ENCODE assay signal across 13 cellular contexts in genomic region chr1:235741294-235741693, GRCh38.
DNase-seq lines count a peak whose midpoint lies in the region; ATAC-seq and TF ChIP-seq lines count a peak whose summit lies in the region.
"Had no signal": no experiment of that assay in that cellular context is flagged by ENCODE, and none has a peak within 500 bp of the region (broad histone marks: within the 10 kb centered on the region; RNA-seq: fewer than 3 reads in every experiment).

No MANE protein-coding gene starts in this region.

- intact Hi-C loops in mammary epithelial cell (cut with micrococcal nuclease) (no loop called here), tibial artery (cut with DNase I; ENCODE audit: low total_unique reads) (no loop called here)

- CTCF ChIA-PET in mammary epithelial cell (lab: Charles Lee; ENCODE audit: low non-redundant PET), result no interaction called here

- no TSS peak for BruUV-seq in mammary epithelial cell (replicated peaks; lab: Mats Ljungman, UMichigan)

- peaks cover 8% of the 10 kb centered on the region for H3K4me1 ChIP-seq in mammary epithelial cell (ENCODE audit: insufficient read depth, low read length)
- H3K4me1 ChIP-seq in tibial artery, result peaks cover 0 to 4% (median 0%) of the 10 kb centered on the region in 4 donors
- H3K4me1 ChIP-seq: prostate gland, transverse colon had no signal

- peak overlapping the region; percentile 54 for H2AFZ ChIP-seq in mammary epithelial cell (ENCODE audit: low read depth, low read length)

- dilution Hi-C loops in mammary epithelial cell (cut with HindIII; ENCODE audit: low sequenced_read_pairs), result no loop called here

- H3K27ac ChIP-seq in mammary epithelial cell (ENCODE audit: insufficient read depth, low read depth, low read length), result peak overlapping the region; percentile 40
- H3K27ac ChIP-seq in tibial artery, result no peak overlapping the region
- H3K27ac ChIP-seq: prostate gland, transverse colon had no signal

- H3K79me2 ChIP-seq in mammary epithelial cell (ENCODE audit: insufficient read depth, low read length), result no peaks in the 10 kb centered on the region

- no peaks in the 10 kb centered on the region for H4K20me1 ChIP-seq in mammary epithelial cell (ENCODE audit: insufficient read depth, low read length)

- ATAC-seq in GM19452 (IDR thresholded peaks at IDR 0.05; ENCODE audit: unreplicated experiment), result no peak

- H3K36me3 ChIP-seq in mammary epithelial cell (ENCODE audit: insufficient read depth, low read length) (peaks cover 10% of the 10 kb centered on the region), tibial artery (peaks cover 33 to 56% (median 38%) of the 10 kb centered on the region in 3 donors)
- H3K36me3 ChIP-seq: prostate gland had no signal

- peak overlapping the region; percentile 69 for H3K4me2 ChIP-seq in mammary epithelial cell (ENCODE audit: insufficient read depth, low read depth, low read length)

- DNase-seq in ACHN (peak; percentile 80), HT1080 (ENCODE audit: low read depth) (peak; percentile 69), mammary epithelial cell (no peak), kidney glomerular epithelial cell (lab: John Stamatoyannopoulos, UW) (peak; percentile 59), tibial artery (no peak), activated gamma-delta T cell treated with Interleukin-2 at 50 U/mL for 16 hours (no peak), NCI-H2171 treated with DMSO at 0.1 percent for 48 hours (lab: John Stamatoyannopoulos, UW) (no peak)
- DNase-seq: activated effector memory CD4-positive, alpha-beta T cell treated with anti-CD3 and anti-CD28 coated beads, Interleukin-2, amount 50 U/mL, for 16 hours; central memory CD4-positive, alpha-beta T cell; T-helper 9 cell; transverse colon had no signal

- H3K4me3 ChIP-seq in mammary epithelial cell (replicated peaks in 1 of 3; ENCODE audit: insufficient read depth in 1 of 3, low read depth in 2 of 3, low read length in 3 of 3) (no peak overlapping the region), tibial artery (no peak overlapping the region)
- H3K4me3 ChIP-seq: prostate gland, transverse colon had no signal

- H3K9me3 ChIP-seq in mammary epithelial cell (replicated peaks; ENCODE audit: insufficient read depth, low read length) (no peaks in the 10 kb centered on the region), tibial artery (no peaks in the 10 kb centered on the region)
- H3K9me3 ChIP-seq: prostate gland, transverse colon had no signal

- H3K27me3 ChIP-seq in mammary epithelial cell (ENCODE audit: insufficient read depth, low read length), result no peaks in the 10 kb centered on the region
- no peaks in the 10 kb centered on the region for H3K27me3 ChIP-seq in tibial artery
- H3K27me3 ChIP-seq: transverse colon had no signal

- WGBS in mammary epithelial cell (ENCODE audit: low coverage, missing lambda C conversion rate), result 3% methylated on average over 5 of the region's 5 CpGs

- TF ChIP-seq CTCF in mammary epithelial cell (conservative IDR thresholded peaks at IDR 0.05 in 1 of 2, IDR thresholded peaks at IDR 0.05 in 1 of 2; ENCODE audit: extremely low read depth in 1 of 2, insufficient read depth in 1 of 2, low read depth in 1 of 2, low read length in 2 of 2) (no peak), tibial artery (IDR thresholded peaks at IDR 0.05) (no peak)

- in situ Hi-C loops in ACHN (cut with HindIII; ENCODE audit: low pct_ligation_motif_present, low pct_unique_long_range_greater_than_20kb, low sequenced_read_pairs), result no loop called here
- in situ Hi-C loops in mammary epithelial cell (cut with MboI; ENCODE audit: low sequenced_read_pairs in 2 of 2), result loop anchor here in 1 of 2 donors (25.0 kb wide), 1 partner anchor 229 kb away; the partner anchor contains the start of gene B3GALNT2

- H3K9ac ChIP-seq in mammary epithelial cell (ENCODE audit: insufficient read depth, low read length), result no peak overlapping the region

Comparison
In these comparisons a context has a peak if more than half of its experiments do, and no peak if none do; other contexts are left out.
1. DNase-seq: peak in ACHN (single experiment), HT1080 (single experiment) and kidney glomerular epithelial cell (single experiment); none in mammary epithelial cell (single experiment), tibial artery (0 of 2), activated gamma-delta T cell treated with Interleukin-2 at 50 U/mL for 16 hours (single experiment) and NCI-H2171 treated with DMSO at 0.1 percent for 48 hours (single experiment).